Comparison of ENCODE assay signal across 1 cellular context in the genomic region with DNA sequence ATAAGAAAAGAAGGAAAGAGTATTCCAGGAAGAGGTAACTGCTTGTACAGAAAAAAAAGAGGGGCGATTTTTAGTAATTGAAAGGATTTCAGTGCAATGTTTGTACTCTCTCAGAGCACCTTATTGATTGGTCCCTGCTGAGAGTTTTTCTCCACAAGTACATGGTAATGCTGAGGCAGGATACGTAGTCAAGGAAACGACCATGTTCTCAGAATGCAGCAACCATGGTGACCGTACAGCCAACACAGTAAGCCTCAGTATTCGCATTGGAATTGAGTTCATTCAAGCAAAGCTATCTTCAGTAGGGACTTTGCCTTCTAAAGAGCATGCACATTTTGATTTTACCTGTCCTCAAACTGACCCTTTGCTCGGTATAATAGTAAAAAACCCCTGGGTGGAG.
TF ChIP-seq lines count a peak whose summit lies in the region.

No MANE protein-coding gene starts in this region.

TF ChIP-seq in H1, 55 proteins besides CTCF, POLR2A, EP300 and RAD21:
- no peak for TF ChIP-seq NANOG (IDR thresholded peaks at IDR 0.05; ENCODE audit: insufficient read depth, low read depth, low read length, poor library complexity, severe bottlenecking)
- no peak for TF ChIP-seq KDM4A (IDR thresholded peaks at IDR 0.05; ENCODE audit: low read depth, low read length, severe bottlenecking)
